ENCODE assay signal across 15 cellular contexts in genomic region chr10:72068901-72069446, GRCh38. TPM values are rescaled to one million over a fixed set of nuclear protein-coding genes. Genes with fewer than 3 reads are reported as not detected.
DNase-seq lines count a peak whose midpoint lies in the region; ATAC-seq and TF ChIP-seq lines count a peak whose summit lies in the region.
"Had no signal": no experiment of that assay in that cellular context is flagged by ENCODE, and none has a peak within 500 bp of the region (broad histone marks: within the 10 kb centered on the region; RNA-seq: fewer than 3 reads in every experiment).

No MANE protein-coding gene starts in this region.

- peak overlapping the region; percentile 27 for H3K4me3 Mint-ChIP-seq in CD4-positive, alpha-beta T cell
- no peak overlapping the region for H3K4me3 Mint-ChIP-seq in activated naive CD8-positive, alpha-beta T cell treated with anti-CD3 and anti-CD28 coated beads for 36 hours
- no peak overlapping the region for H3K4me3 Mint-ChIP-seq in memory B cell

- H3K9me3 Mint-ChIP-seq in CD4-positive, alpha-beta T cell, result no peaks in the 10 kb centered on the region
- H3K9me3 Mint-ChIP-seq in activated naive CD8-positive, alpha-beta T cell treated with anti-CD3 and anti-CD28 coated beads for 36 hours, result no peaks in the 10 kb centered on the region
- no peaks in the 10 kb centered on the region for H3K9me3 Mint-ChIP-seq in memory B cell

- no peaks in the 10 kb centered on the region for H3K27me3 ChIP-seq in CD4-positive, alpha-beta T cell (ENCODE audit: control insufficient read depth, insufficient read depth, low read length)
- no peaks in the 10 kb centered on the region for H3K27me3 ChIP-seq in H7 (ENCODE audit: control insufficient read depth, insufficient read depth, low read length)
- H3K27me3 ChIP-seq: gastrocnemius medialis, vagina had no signal

- peak overlapping the region; percentile 11 for H3K27ac ChIP-seq in CD4-positive, alpha-beta T cell (ENCODE audit: low read depth, low read length)
- H3K27ac ChIP-seq: gastrocnemius medialis, HL-60, PC-9, vagina had no signal

- no peak for TF ChIP-seq CTCF in CD4-positive, alpha-beta T cell (IDR thresholded peaks at IDR 0.05)
- no peak for TF ChIP-seq CTCF in foreskin fibroblast (IDR thresholded peaks at IDR 0.05; ENCODE audit: low read depth, low read length)

- no peaks in the 10 kb centered on the region for H3K36me3 ChIP-seq in H7 (replicated peaks; ENCODE audit: control insufficient read depth, insufficient read depth, low read length)
- H3K36me3 ChIP-seq: gastrocnemius medialis, vagina had no signal

- ATAC-seq in CD4-positive, alpha-beta T cell (ENCODE audit: poor library complexity), result no peak
- ATAC-seq in memory B cell (ENCODE audit: low read depth) (no peak), GM19328 (IDR thresholded peaks at IDR 0.05; ENCODE audit: unreplicated experiment) (no peak)
- ATAC-seq: gastrocnemius medialis had no signal

- peaks cover 99% of the 10 kb centered on the region for H3K36me3 Mint-ChIP-seq in CD4-positive, alpha-beta T cell (ENCODE audit: low read depth)
- peaks cover 47% of the 10 kb centered on the region for H3K36me3 Mint-ChIP-seq in activated naive CD8-positive, alpha-beta T cell treated with anti-CD3 and anti-CD28 coated beads for 36 hours
- H3K36me3 Mint-ChIP-seq in memory B cell, result peaks cover 38% of the 10 kb centered on the region

- H3K4me3 ChIP-seq in H7 (ENCODE audit: insufficient read depth, low read depth, low read length), result no peak overlapping the region
- H3K4me3 ChIP-seq in foreskin fibroblast (ENCODE audit: low read depth in 1 of 2, low read length in 2 of 2), result no peak overlapping the region
- H3K4me3 ChIP-seq: gastrocnemius medialis, PC-9, vagina had no signal

- no peaks in the 10 kb centered on the region for H3K27me3 Mint-ChIP-seq in CD4-positive, alpha-beta T cell
- H3K27me3 Mint-ChIP-seq in activated naive CD8-positive, alpha-beta T cell treated with anti-CD3 and anti-CD28 coated beads for 36 hours, result no peaks in the 10 kb centered on the region
- H3K27me3 Mint-ChIP-seq in memory B cell, result no peaks in the 10 kb centered on the region

- DNase-seq in CD4-positive, alpha-beta T cell, result no peak
- peak; percentile 43 for DNase-seq in H7
- no peak for DNase-seq in activated naive CD8-positive, alpha-beta T cell treated with anti-CD3 and anti-CD28 coated beads for 36 hours
- no peak for DNase-seq in memory B cell (ENCODE audit: low spot score in 2 of 2)
- no peak for DNase-seq in activated gamma-delta T cell treated with Interleukin-2 at 50 U/mL for 16 hours
- DNase-seq in foreskin fibroblast, result no peak
- DNase-seq in NCI-H82 treated with DMSO at 0.1 percent for 48 hours (lab: John Stamatoyannopoulos, UW; ENCODE audit: unreplicated experiment), result no peak
- DNase-seq: activated effector memory CD4-positive, alpha-beta T cell treated with Interleukin-2 at 50 U/mL for 16 hours; gastrocnemius medialis; mammary epithelial cell; NCI-H1417 treated with DMSO at 0.1 percent for 48 hours had no signal

- H3K9me3 ChIP-seq in CD4-positive, alpha-beta T cell (ENCODE audit: control insufficient read depth, low read length), result no peaks in the 10 kb centered on the region
- H3K9me3 ChIP-seq: gastrocnemius medialis, vagina had no signal

- H3K4me1 Mint-ChIP-seq in CD4-positive, alpha-beta T cell (ENCODE audit: low read depth), result peaks cover 44% of the 10 kb centered on the region
- H3K4me1 Mint-ChIP-seq in activated naive CD8-positive, alpha-beta T cell treated with anti-CD3 and anti-CD28 coated beads for 36 hours, result peaks cover 44% of the 10 kb centered on the region
- peaks cover 4% of the 10 kb centered on the region for H3K4me1 Mint-ChIP-seq in memory B cell

- CTCF ChIA-PET in CD4-positive, alpha-beta T cell (lab: Charles Lee), result interaction anchor here (2.1 kb wide), 1 partner anchor 20 kb away, joined by 8 read pairs; no protein-coding TSS in a partner anchor

- peak overlapping the region; percentile 85 for H3K27ac Mint-ChIP-seq in CD4-positive, alpha-beta T cell
- peak overlapping the region; percentile 76 for H3K27ac Mint-ChIP-seq in activated naive CD8-positive, alpha-beta T cell treated with anti-CD3 and anti-CD28 coated beads for 36 hours
- peak overlapping the region; percentile 71 for H3K27ac Mint-ChIP-seq in memory B cell

- POLR2A ChIA-PET in CD4-positive, alpha-beta T cell (lab: Charles Lee), result interaction anchor here (1.8 to 2.0 kb wide), 3 partner anchors 8 to 10 kb away, joined by 7 to 9 read pairs (median 8); no protein-coding TSS in a partner anchor

- intact Hi-C loops in CD4-positive, alpha-beta T cell (cut with DNase I, micrococcal nuclease), result no loop called here

RNA-seq across cellular contexts. Expression of gene SPOCK2, which starts 19.4 kb away (rescaled TPM):
- total RNA-seq in CD4-positive, alpha-beta T cell, result 100 to 1,000 TPM; 976 to 998 TPM
- 1.3 TPM in 2 replicates for total RNA-seq in H7 (2014; rRNA removed; shearing (Covaris generic))
- total RNA-seq in activated naive CD8-positive, alpha-beta T cell treated with anti-CD3 and anti-CD28 coated beads for 36 hours, result 100 to 1,000 TPM; 136 to 142 TPM

Comparison
In these comparisons a context has a peak if more than half of its experiments do, and no peak if none do; other contexts are left out.
1. RNA of gene SPOCK2, which starts 19.4 kb away (total RNA-seq): 976 to 998 TPM in CD4-positive, alpha-beta T cell and 136 to 142 TPM in activated naive CD8-positive, alpha-beta T cell treated with anti-CD3 and anti-CD28 coated beads for 36 hours; 1.3 TPM in H7; every median in the first group is over 10 times any median in the second.
2. Peak in every context shown above with its lines, with median percentiles within 50 percentile points of each other: H3K27ac Mint-ChIP-seq.